In the genomic region with DNA sequence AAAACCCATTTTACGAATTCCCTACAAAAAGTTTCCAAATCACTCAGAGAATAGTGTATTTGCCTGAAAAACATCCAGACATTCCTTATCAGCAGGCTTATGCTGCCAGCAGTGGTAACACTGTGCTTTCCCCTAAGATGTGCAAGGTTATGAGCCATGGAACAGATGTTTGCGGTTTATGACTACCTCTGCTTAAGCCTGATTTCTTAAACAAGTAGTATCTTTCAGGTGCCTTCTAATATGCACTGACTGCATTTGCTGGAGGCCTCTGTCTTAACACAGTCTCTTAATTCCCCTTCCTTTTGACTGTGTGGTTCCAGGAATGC, we compare ENCODE assay signal across 12 cellular contexts. TPM values are rescaled to one million over a fixed set of nuclear protein-coding genes. Genes with fewer than 3 reads are reported as not detected.
DNase-seq lines count a peak whose midpoint lies in the region; ATAC-seq and TF ChIP-seq lines count a peak whose summit lies in the region.
"Had no signal": no experiment of that assay in that cellular context is flagged by ENCODE, and none has a peak within 500 bp of the region (broad histone marks: within the 10 kb centered on the region; RNA-seq: fewer than 3 reads in every experiment).

No MANE protein-coding gene starts in this region.

- H3K9ac ChIP-seq in mammary epithelial cell (ENCODE audit: insufficient read depth, low read length) = no peak overlapping the region

- H3K36me3 ChIP-seq in mammary epithelial cell (ENCODE audit: insufficient read depth, low read length) (no peaks in the 10 kb centered on the region), upper lobe of right lung (no peaks in the 10 kb centered on the region)
- H3K36me3 ChIP-seq: sigmoid colon had no signal

- H3K9me3 Mint-ChIP-seq in MCF 10A (ENCODE audit: unreplicated experiment) = no peaks in the 10 kb centered on the region

- no peak overlapping the region for H3K27ac Mint-ChIP-seq in MCF 10A (ENCODE audit: low read depth, unreplicated experiment)

- no peak overlapping the region for H3K27ac ChIP-seq in mammary epithelial cell (ENCODE audit: insufficient read depth, low read depth, low read length)
- H3K27ac ChIP-seq in upper lobe of right lung = peak overlapping the region; percentile 51

- no peaks in the 10 kb centered on the region for H3K36me3 Mint-ChIP-seq in MCF 10A (ENCODE audit: insufficient read depth, unreplicated experiment)

- H3K4me3 Mint-ChIP-seq in MCF 10A (ENCODE audit: unreplicated experiment) = no peak overlapping the region

- no peak overlapping the region for H3K4me3 ChIP-seq in mammary epithelial cell (replicated peaks in 1 of 3; ENCODE audit: insufficient read depth in 1 of 3, low read depth in 2 of 3, low read length in 3 of 3)
- H3K4me3 ChIP-seq in fibroblast of villous mesenchyme (ENCODE audit: low read depth, low read length) = no peak overlapping the region
- H3K4me3 ChIP-seq in upper lobe of right lung = no peak overlapping the region
- H3K4me3 ChIP-seq: dorsolateral prefrontal cortex, sigmoid colon had no signal

- no peaks in the 10 kb centered on the region for H3K9me3 ChIP-seq in mammary epithelial cell (replicated peaks; ENCODE audit: insufficient read depth, low read length)
- no peaks in the 10 kb centered on the region for H3K9me3 ChIP-seq in upper lobe of right lung
- H3K9me3 ChIP-seq: sigmoid colon had no signal

- intact Hi-C loops in mammary epithelial cell (cut with micrococcal nuclease) (no loop called here), MCF 10A (cut with micrococcal nuclease) (no loop called here), upper lobe of right lung (cut with DNase I) (no loop called here)

- WGBS in mammary epithelial cell (ENCODE audit: low coverage, missing lambda C conversion rate) = 100% methylated on average over 2 of the region's 2 CpGs

- in situ Hi-C loops in mammary epithelial cell (cut with MboI; ENCODE audit: low sequenced_read_pairs in 2 of 2) = no loop called here

- no peaks in the 10 kb centered on the region for H3K27me3 ChIP-seq in mammary epithelial cell (ENCODE audit: insufficient read depth, low read length)
- no peaks in the 10 kb centered on the region for H3K27me3 ChIP-seq in upper lobe of right lung
- H3K27me3 ChIP-seq: dorsolateral prefrontal cortex, sigmoid colon had no signal

- H3K27me3 Mint-ChIP-seq in MCF 10A (ENCODE audit: insufficient read depth, unreplicated experiment) = no peaks in the 10 kb centered on the region

- ATAC-seq in upper lobe of right lung (no peak), HG03442 (IDR thresholded peaks at IDR 0.05; ENCODE audit: unreplicated experiment) (no peak)

- no peak overlapping the region for H3K4me2 ChIP-seq in mammary epithelial cell (ENCODE audit: insufficient read depth, low read depth, low read length)

- no peaks in the 10 kb centered on the region for H4K20me1 ChIP-seq in mammary epithelial cell (ENCODE audit: insufficient read depth, low read length)

- dilution Hi-C loops in mammary epithelial cell (cut with HindIII; ENCODE audit: low sequenced_read_pairs) = no loop called here

- BruUV-seq in mammary epithelial cell (replicated peaks; lab: Mats Ljungman, UMichigan) (no TSS peak), MCF 10A (replicated peaks; lab: Mats Ljungman, UMichigan) (no TSS peak)

- peaks cover 11% of the 10 kb centered on the region for H3K4me1 Mint-ChIP-seq in MCF 10A (ENCODE audit: insufficient read depth, unreplicated experiment)

- no peaks in the 10 kb centered on the region for H3K79me2 ChIP-seq in mammary epithelial cell (ENCODE audit: insufficient read depth, low read length)

- TF ChIP-seq CTCF in mammary epithelial cell (conservative IDR thresholded peaks at IDR 0.05 in 1 of 2, IDR thresholded peaks at IDR 0.05 in 1 of 2; ENCODE audit: extremely low read depth in 1 of 2, insufficient read depth in 1 of 2, low read depth in 1 of 2, low read length in 2 of 2) = no peak
- no peak for TF ChIP-seq CTCF in MCF 10A (IDR thresholded peaks at IDR 0.05; ENCODE audit: unreplicated experiment)
- TF ChIP-seq CTCF in fibroblast of villous mesenchyme (IDR thresholded peaks at IDR 0.05; ENCODE audit: insufficient read depth, low read depth, low read length) = no peak
- TF ChIP-seq CTCF in upper lobe of right lung (IDR thresholded peaks at IDR 0.05) = no peak

- no peaks in the 10 kb centered on the region for H3K4me1 ChIP-seq in mammary epithelial cell (ENCODE audit: insufficient read depth, low read length)
- peaks cover 20% of the 10 kb centered on the region for H3K4me1 ChIP-seq in upper lobe of right lung

- no peak overlapping the region for H2AFZ ChIP-seq in mammary epithelial cell (ENCODE audit: low read depth, low read length)

- peak; percentile 54 for DNase-seq in mammary epithelial cell
- DNase-seq in MCF 10A (ENCODE audit: unreplicated experiment) = no peak
- DNase-seq in NCI-H226 = peak; percentile 57
- DNase-seq in fibroblast of villous mesenchyme (ENCODE audit: low read depth) = peak; percentile 98
- DNase-seq in upper lobe of right lung = no peak
- no peak for DNase-seq in DMS153 treated with DMSO at 0.1 percent for 48 hours (lab: John Stamatoyannopoulos, UW; ENCODE audit: unreplicated experiment)
- no peak for DNase-seq in OCI-M2 (lab: John Stamatoyannopoulos, UW; ENCODE audit: unreplicated experiment)
- DNase-seq: activated CD4-positive, alpha-beta T cell treated with anti-CD3 and anti-CD28 coated beads, Interleukin-2, amount 50 U/mL, for 48 hours; dorsolateral prefrontal cortex; islet precursor cell; sigmoid colon had no signal

- CTCF ChIA-PET in mammary epithelial cell (lab: Charles Lee; ENCODE audit: low non-redundant PET) = no interaction called here
- CTCF ChIA-PET in MCF 10A (lab: Yijun Ruan, JAX) = interaction anchor here (0.5 to 0.6 kb wide), 2 partner anchors 130 to 690 kb away, joined by 3 read pairs; no protein-coding TSS in a partner anchor

- POLR2A ChIA-PET in MCF 10A (lab: Yijun Ruan, JAX) = no interaction called here

RNA-seq across cellular contexts. Expression of a gene that starts 54.8 kb away (rescaled TPM):
- 100 to 1,000 TPM in 1 of 2 donors, 10 to 100 TPM in 1; 96.7 to 276 TPM for total RNA-seq in mammary epithelial cell
- 84.4 TPM for polyA plus RNA-seq in mammary epithelial cell
- polyA minus RNA-seq in mammary epithelial cell = 192 TPM
- 55.4 and 61.3 TPM in 2 replicates for total RNA-seq in MCF 10A (2022)
- 105 and 132 TPM in 2 replicates for total RNA-seq in fibroblast of villous mesenchyme
- total RNA-seq in upper lobe of right lung = 71.1 TPM

Comparison
In these comparisons a context has a peak if more than half of its experiments do, and no peak if none do; other contexts are left out.
1. DNase-seq: peak in mammary epithelial cell (single experiment), NCI-H226 (single experiment) and fibroblast of villous mesenchyme (single experiment); none in MCF 10A (single experiment), upper lobe of right lung (single experiment), DMS153 treated with DMSO at 0.1 percent for 48 hours (single experiment) and OCI-M2 (single experiment).